In the genomic region with DNA sequence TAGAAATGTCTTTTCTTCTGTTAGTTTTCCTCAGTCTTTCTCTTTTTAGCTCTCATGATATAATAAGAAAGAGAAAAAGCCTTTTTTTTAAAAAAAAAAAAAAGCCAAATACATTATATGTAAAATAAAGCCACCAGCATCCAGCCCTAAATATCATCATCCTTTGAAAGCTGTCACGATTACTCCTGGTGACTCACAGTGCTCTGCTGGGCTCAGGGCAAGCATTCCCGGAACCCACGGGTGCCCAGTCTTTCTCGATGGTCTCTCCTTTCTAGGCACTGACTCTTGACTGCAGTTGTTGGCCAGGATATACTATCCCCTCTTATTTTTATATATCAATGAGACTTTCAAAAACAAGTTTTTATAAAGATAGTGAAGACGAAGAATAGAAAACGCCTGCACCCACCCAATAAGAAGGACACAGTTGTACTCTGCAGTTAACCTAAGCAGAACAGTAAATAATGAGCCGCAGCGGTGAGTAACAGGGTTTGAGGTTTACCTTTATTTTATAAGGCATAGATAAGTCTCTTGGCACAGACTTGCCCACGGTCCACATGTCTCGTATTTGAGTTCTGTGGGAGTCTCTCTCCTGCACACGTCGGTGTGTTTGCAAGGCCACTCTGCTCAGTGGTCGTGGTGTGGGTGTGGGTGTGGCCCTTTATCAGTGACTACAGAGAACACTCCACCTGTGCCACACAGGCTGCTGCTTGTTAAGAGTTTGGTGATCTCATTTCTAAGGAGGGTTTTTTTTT, we compare ENCODE assay signal across 20 cellular contexts. TPM values are rescaled to one million over a fixed set of nuclear protein-coding genes. Genes with fewer than 3 reads are reported as not detected.
"Had no signal": no experiment of that assay in that cellular context is flagged by ENCODE, and none has a peak within 500 bp of the region (broad histone marks: within the 10 kb centered on the region; RNA-seq: fewer than 3 reads in every experiment).

No MANE protein-coding gene starts in this region.

- H3K27me3 ChIP-seq: adrenal gland, ascending aorta, upper lobe of right lung had no signal

- H3K27ac ChIP-seq: adrenal gland, ascending aorta, coronary artery, left ventricle myocardium inferior, upper lobe of right lung had no signal

- ATAC-seq: activated CD8-positive, alpha-beta T cell treated with anti-CD3 and anti-CD28 coated beads, Interleukin-2, amount 10 ng/mL, durations not matched to agents 7 days and 5 days; natural killer cell; right cardiac atrium; upper lobe of right lung had no signal

- DNase-seq: activated CD4-positive, alpha-beta T cell treated with anti-CD3 and anti-CD28 coated beads, Interleukin-2, amount 10 ng/mL, durations not matched to agents 24 days and 14 days; activated CD8-positive, alpha-beta T cell treated with anti-CD3 and anti-CD28 coated beads, Interleukin-2, amount 10 ng/mL, durations not matched to agents 7 days and 5 days; activated gamma-delta T cell treated with Interleukin-2 at 50 U/mL for 16 hours; adrenal gland; endodermal cell; left ventricle myocardium inferior; natural killer cell; right cardiac atrium; stimulated activated CD4-positive, alpha-beta T cell treated with anti-CD3 and anti-CD28 coated beads, Interleukin-4, amount 100 ng/mL, for 24 hours; stimulated activated naive CD4-positive, alpha-beta T cell treated with Interleukin-2 at 50 U/mL for 16 hours; T1000; upper lobe of right lung had no signal

- H3K9me3 ChIP-seq: adrenal gland, ascending aorta, upper lobe of right lung had no signal

- H3K4me1 ChIP-seq: adrenal gland, ascending aorta, left ventricle myocardium inferior, upper lobe of right lung had no signal

- H3K4me3 ChIP-seq: adrenal gland, ascending aorta, coronary artery, left ventricle myocardium inferior, upper lobe of right lung had no signal

- H3K36me3 ChIP-seq: adrenal gland, ascending aorta, left ventricle myocardium inferior, upper lobe of right lung had no signal

RNA-seq across cellular contexts. Expression of a gene that starts 29.5 kb away (rescaled TPM):
- total RNA-seq: activated CD4-positive, alpha-beta T cell treated with anti-CD3 and anti-CD28 coated beads, Interleukin-2, amount 10 ng/mL, durations not matched to agents 24 days and 14 days; activated CD8-positive, alpha-beta T cell treated with anti-CD3 and anti-CD28 coated beads, Interleukin-2, amount 10 ng/mL, durations not matched to agents 7 days and 5 days; ascending aorta; fibroblast of villous mesenchyme; left ventricle myocardium inferior; lung microvascular endothelial cell; osteoblast; pulmonary artery endothelial cell; T-helper 1 cell treated with Interleukin-12 subunit alpha and Interleukin-12 subunit beta and Interleukin-4 antibody, amounts not matched to agents 30 ng/mL and 1 ng/mL, for 36 hours had no signal
- polyA plus RNA-seq: keratinocyte had no signal
